Comparison of ENCODE assay signal across 1 cellular context in genomic region chr13:110509478-110509926, GRCh38.
TF ChIP-seq lines count a peak whose summit lies in the region.

No MANE protein-coding gene starts in this region.

TF ChIP-seq in K562, 482 proteins besides CTCF, POLR2A, EP300 and RAD21 (continued from another document and continues in another):
- TF ChIP-seq ZBTB7A (IDR thresholded peaks at IDR 0.05; ENCODE audit: borderline replicate concordance, control insufficient read depth, low read depth, low read length) (no peak), ZNF239 (CRISPR knock-in tag; IDR thresholded peaks at IDR 0.05) (no peak), CTBP1 (IDR thresholded peaks at IDR 0.05; ENCODE audit: borderline replicate concordance) (peak; percentile 53), HNRNPL (IDR thresholded peaks at IDR 0.05; ENCODE audit: low read depth, low read length) (no peak), AFF1 (IDR thresholded peaks at IDR 0.05; ENCODE audit: low read depth in 1 of 2, partially characterized antibody in 2 of 2) (no peak), GTF2E2 (tag; IDR thresholded peaks at IDR 0.05) (no peak), ZNF589 (CRISPR knock-in tag; IDR thresholded peaks at IDR 0.05; ENCODE audit: low read depth) (0 out of 2 replicates have a peak, but pooled peaks have one; percentile 13), BRCA1 (IDR thresholded peaks at IDR 0.05) (no peak), BRCA1 (CRISPR knock-in tag; IDR thresholded peaks at IDR 0.05) (no peak), NRF1 (conservative IDR thresholded peaks at IDR 0.05 in 1 of 2, IDR thresholded peaks at IDR 0.05 in 1 of 2) (no peak), HLTF (IDR thresholded peaks at IDR 0.05) (no peak), MITF (IDR thresholded peaks at IDR 0.05) (peak; percentile 71; the same call in 1 of the 2 replicates), TCF3 (CRISPR knock-in tag; IDR thresholded peaks at IDR 0.05) (peak; percentile 80), ESRRA (IDR thresholded peaks at IDR 0.05; ENCODE audit: borderline replicate concordance, low read depth) (peak; percentile 89), ZNF174 (CRISPR knock-in tag; IDR thresholded peaks at IDR 0.05) (no peak), SP1 (CRISPR knock-in tag; IDR thresholded peaks at IDR 0.05) (no peak; the same call in 1 of the 2 replicates), TEAD2 (tag; IDR thresholded peaks at IDR 0.05) (no peak), NR2C2 (CRISPR knock-in tag; IDR thresholded peaks at IDR 0.05) (no peak; the same call in 1 of the 2 replicates), NR2C2 (tag; IDR thresholded peaks at IDR 0.05) (peak; percentile 63), CXXC5 (CRISPR knock-in tag; IDR thresholded peaks at IDR 0.05) (peak; percentile 17; the same call in 1 of the 2 replicates), RCOR1 (IDR thresholded peaks at IDR 0.05; ENCODE audit: borderline replicate concordance in 1 of 2, low read depth in 2 of 2, low read length in 2 of 2) (peak in 1 of 2 experiments; percentile 71; a peak in 1 of 4 replicates), POLR2AphosphoS5 (IDR thresholded peaks at IDR 0.05; ENCODE audit: control insufficient read depth, insufficient read depth, low read depth, low read length) (peak; percentile 62; the same call in 1 of the 2 replicates), ARID3A (IDR thresholded peaks at IDR 0.05; ENCODE audit: borderline replicate concordance, low read depth, low read length) (no peak), SMC3 (conservative IDR thresholded peaks at IDR 0.05; ENCODE audit: insufficient read depth, low read depth, low read length) (no peak), TAF1 (IDR thresholded peaks at IDR 0.05; ENCODE audit: control insufficient read depth, extremely low read depth, insufficient read depth, low read length, severe bottlenecking) (no peak), ASH1L (IDR thresholded peaks at IDR 0.05; ENCODE audit: borderline replicate concordance, low read depth, partially characterized antibody) (no peak), CC2D1A (IDR thresholded peaks at IDR 0.05) (no peak), ARID1B (IDR thresholded peaks at IDR 0.05) (peak; percentile 80), NFE2 (IDR thresholded peaks at IDR 0.05; ENCODE audit: low read depth) (peak; percentile 35; the same call in 1 of the 2 replicates), ZNF408 (CRISPR knock-in tag; IDR thresholded peaks at IDR 0.05; ENCODE audit: low read depth) (no peak), FOXM1 (IDR thresholded peaks at IDR 0.05; ENCODE audit: low read depth) (0 out of 2 replicates have a peak, but pooled peaks have one; percentile 30), FOXM1 (CRISPR knock-in tag; IDR thresholded peaks at IDR 0.05; ENCODE audit: low read depth) (no peak), CBX3 (IDR thresholded peaks at IDR 0.05; ENCODE audit: borderline replicate concordance in 1 of 2, low read length in 2 of 2) (peak in 1 of 2 experiments; percentile 80; a peak in 2 of 3 replicates), BHLHE40 (IDR thresholded peaks at IDR 0.05; ENCODE audit: low read length) (peak; percentile 84), ZNF274 (IDR thresholded peaks at IDR 0.05; ENCODE audit: borderline replicate concordance, low read depth, low read length) (no peak), ID3 (CRISPR knock-in tag; IDR thresholded peaks at IDR 0.05) (no peak), ID3 (tag; IDR thresholded peaks at IDR 0.05) (peak; percentile 89), ZBTB40 (IDR thresholded peaks at IDR 0.05) (no peak), ZBTB40 (CRISPR knock-in tag; IDR thresholded peaks at IDR 0.05) (no peak), NCOR1 (IDR thresholded peaks at IDR 0.05) (peak; percentile 70), BMI1 (IDR thresholded peaks at IDR 0.05; ENCODE audit: low read length) (no peak), CREM (IDR thresholded peaks at IDR 0.05; ENCODE audit: low read depth) (peak; percentile 75), POLR2H (tag; IDR thresholded peaks at IDR 0.05; ENCODE audit: low read depth) (no peak), CBFA2T3 (IDR thresholded peaks at IDR 0.05) (peak; percentile 88), ETV1 (tag; conservative IDR thresholded peaks at IDR 0.05; ENCODE audit: low read depth) (0 out of 2 replicates have a peak, but pooled peaks have one; percentile 9), ZNF449 (CRISPR knock-in tag; IDR thresholded peaks at IDR 0.05) (no peak), CBFB (CRISPR knock-in tag; IDR thresholded peaks at IDR 0.05) (no peak), ZC3H11A (IDR thresholded peaks at IDR 0.05; ENCODE audit: low read depth, low read length) (no peak), DIDO1 (tag; IDR thresholded peaks at IDR 0.05; ENCODE audit: low read depth) (no peak), KAT8 (IDR thresholded peaks at IDR 0.05; ENCODE audit: low read depth) (no peak), KDM1A (IDR thresholded peaks at IDR 0.05) (peak; percentile 26 to 29; a peak in 2 of 4 replicates), TRIM24 (IDR thresholded peaks at IDR 0.05) (peak; percentile 44 to 63; a peak in 2 of 4 replicates), ZNF23 (CRISPR knock-in tag; IDR thresholded peaks at IDR 0.05) (no peak), SIN3A (IDR thresholded peaks at IDR 0.05; ENCODE audit: borderline replicate concordance in 2 of 2, control insufficient read depth in 1 of 2, low read depth in 2 of 2, low read length in 2 of 2) (0 out of 4 replicates have a peak, but pooled peaks of 1 of the 2 experiments have one; percentile 25), IFI16 (CRISPR knock-in tag; IDR thresholded peaks at IDR 0.05) (no peak), TFAM (CRISPR knock-in tag; conservative IDR thresholded peaks at IDR 0.05) (no peak), SPI1 (IDR thresholded peaks at IDR 0.05; ENCODE audit: borderline replicate concordance, low read depth, low read length) (no peak)
